In the genomic region with DNA sequence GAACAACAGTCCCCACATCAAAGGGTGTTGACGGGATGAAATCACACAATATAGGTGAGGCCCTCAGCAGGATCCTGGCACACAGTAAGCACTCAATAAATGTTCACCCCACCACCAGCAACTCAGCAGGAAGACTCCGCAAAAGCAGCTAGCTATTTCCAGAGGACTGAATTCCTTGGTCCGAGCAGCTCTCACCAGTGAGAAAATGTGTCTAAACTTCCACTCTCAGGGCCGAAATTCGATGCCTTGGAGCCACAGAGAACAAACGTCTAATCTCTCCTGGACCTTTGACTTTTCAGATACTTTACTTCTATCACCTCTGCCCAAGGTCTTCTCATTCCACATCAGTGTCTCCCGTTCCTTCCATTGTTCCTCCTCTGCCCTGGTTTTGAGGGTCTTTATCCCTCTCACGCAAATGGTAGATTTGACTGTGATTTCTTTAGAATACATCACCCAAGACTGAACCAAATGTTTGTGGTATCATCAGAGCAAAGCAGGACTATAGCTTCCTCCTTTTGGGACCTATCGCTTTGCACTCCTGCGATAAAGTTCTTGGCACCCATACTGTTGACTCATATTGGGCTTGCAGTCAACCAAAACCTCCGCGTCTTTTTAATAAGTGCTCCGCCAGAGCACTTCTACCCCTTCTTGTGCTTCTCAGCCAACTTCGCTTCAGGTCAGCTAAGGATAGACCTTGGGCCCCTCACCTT, we compare ENCODE assay signal across 9 cellular contexts. TPM values are rescaled to one million over a fixed set of nuclear protein-coding genes. Genes with fewer than 3 reads are reported as not detected.
DNase-seq lines count a peak whose midpoint lies in the region; ATAC-seq and TF ChIP-seq lines count a peak whose summit lies in the region.
"Had no signal": no experiment of that assay in that cellular context is flagged by ENCODE, and none has a peak within 500 bp of the region (broad histone marks: within the 10 kb centered on the region; RNA-seq: fewer than 3 reads in every experiment).

No MANE protein-coding gene starts in this region.

- no peaks in the 10 kb centered on the region for H3K27me3 Mint-ChIP-seq in Calu3 (ENCODE audit: unreplicated experiment)

- H3K27ac Mint-ChIP-seq in Calu3 (ENCODE audit: unreplicated experiment): peak overlapping the region; percentile 93

- TF ChIP-seq CTCF in Calu3 (IDR thresholded peaks at IDR 0.05; ENCODE audit: unreplicated experiment) (no peak), Peyer's patch (IDR thresholded peaks at IDR 0.05) (no peak)

- H3K4me3 Mint-ChIP-seq in Calu3 (ENCODE audit: low read depth, unreplicated experiment): peak overlapping the region; percentile 82

- H3K4me3 ChIP-seq in mesodermal cell (ENCODE audit: extremely low read depth, insufficient read depth, low read length, poor library complexity, severe bottlenecking) (peak overlapping the region; percentile 83), Peyer's patch (no peak overlapping the region)

- DNase-seq in Calu3: no peak
- peak in 71 of 76 experiments; percentile 14 to 91 (median 69) for DNase-seq in HUDEP-2 (lab: John Stamatoyannopoulos, UW; ENCODE audit: unreplicated experiment in 76 of 76)
- peak; percentile 56 for DNase-seq in astrocyte of the hippocampus (ENCODE audit: low read depth, low spot score)
- DNase-seq in Peyer's patch: no peak
- DNase-seq in stimulated activated CD4-positive, alpha-beta T cell treated with anti-CD3 and anti-CD28 coated beads, Interleukin-4, amount 100 ng/mL, for 24 hours: no peak
- no peak for DNase-seq in RKO (ENCODE audit: low spot score)

- 77 to 85% methylated on average over 8 to 12 of the region's 14 CpGs for WGBS in mesodermal cell (ENCODE audit: insufficient coverage in 2 of 2), 2 experiments

- no peak for TF ChIP-seq POLR2A in Peyer's patch (IDR thresholded peaks at IDR 0.05)

- no peaks in the 10 kb centered on the region for H3K9me3 Mint-ChIP-seq in Calu3 (ENCODE audit: low read depth, unreplicated experiment)

- no peak overlapping the region for H3K27ac ChIP-seq in mesodermal cell (ENCODE audit: low read depth, low read length, severe bottlenecking)
- no peak overlapping the region for H3K27ac ChIP-seq in Peyer's patch

- H3K36me3 ChIP-seq in mesodermal cell (ENCODE audit: control insufficient read depth, insufficient read depth, low read length): peaks cover 6% of the 10 kb centered on the region
- no peaks in the 10 kb centered on the region for H3K36me3 ChIP-seq in Peyer's patch

- H3K4me1 ChIP-seq in mesodermal cell (ENCODE audit: control insufficient read depth, insufficient read depth, low read length, poor library complexity, severe bottlenecking) (peaks cover 24% of the 10 kb centered on the region), Peyer's patch (peaks cover 0 to 20% (median 2%) of the 10 kb centered on the region in 4 donors)

- intact Hi-C loops in Calu3 (cut with micrococcal nuclease; ENCODE audit: unreplicated experiment): loop anchor here (2.0 kb wide), 1 partner anchor 47 kb away; no protein-coding TSS in a partner anchor

- no peak for ATAC-seq in GM18907 (IDR thresholded peaks at IDR 0.05; ENCODE audit: unreplicated experiment)

- peaks cover 38% of the 10 kb centered on the region for H3K36me3 Mint-ChIP-seq in Calu3 (ENCODE audit: insufficient read depth, unreplicated experiment)

- H3K4me1 Mint-ChIP-seq in Calu3 (ENCODE audit: low read depth, unreplicated experiment): peaks cover 35% of the 10 kb centered on the region

- H3K27me3 ChIP-seq in Peyer's patch: no peaks in the 10 kb centered on the region

- no peaks in the 10 kb centered on the region for H3K9me3 ChIP-seq in mesodermal cell (ENCODE audit: control insufficient read depth, low read length)
- H3K9me3 ChIP-seq in Peyer's patch: no peaks in the 10 kb centered on the region

- BruUV-seq in Calu3 (replicated peaks; lab: Mats Ljungman, UMichigan): TSS peak; percentile 78

- CTCF ChIA-PET in Calu3 (lab: Charles Lee): interaction anchor here (0.7 to 3.8 kb wide), 4 partner anchors 9 to 51 kb away, joined by 3 to 18 read pairs (median 8); no protein-coding TSS in a partner anchor

RNA-seq across cellular contexts. Expression of a gene that starts 0.9 kb away (rescaled TPM):
- total RNA-seq in Calu3 (2022) (70.0 and 75.8 TPM in 2 replicates), Peyer's patch (10 to 100 TPM; 39.6 to 86.5 (median 50.7) TPM)
- polyA plus RNA-seq in mesodermal cell (2013, experiment 1 of 2): 62.5 TPM
- polyA plus RNA-seq in mesodermal cell (2013, experiment 2 of 2): 65.1 TPM

RNA-seq across cellular contexts. Expression of a gene that starts 51.7 kb away (rescaled TPM):
- total RNA-seq in Calu3 (2022) (0.57 and 0.61 TPM in 2 replicates), Peyer's patch (under 1 TPM in 2 of 4 donors, not detected in 2; 0.40 to 0.88 TPM)
- polyA plus RNA-seq in mesodermal cell (2013, experiment 1 of 2): not detected
- not detected for polyA plus RNA-seq in mesodermal cell (2013, experiment 2 of 2)
- total RNA-seq: lower leg skin had no signal

Comparison
In these comparisons a context has a peak if more than half of its experiments do, and no peak if none do; other contexts are left out.
1. DNase-seq: peak in HUDEP-2 (71 of 76) and astrocyte of the hippocampus (single experiment); none in Calu3 (single experiment), Peyer's patch (0 of 3), stimulated activated CD4-positive, alpha-beta T cell treated with anti-CD3 and anti-CD28 coated beads, Interleukin-4, amount 100 ng/mL, for 24 hours (single experiment) and RKO (single experiment).